ENCODE assay signal across 25 cellular contexts in the genomic region with DNA sequence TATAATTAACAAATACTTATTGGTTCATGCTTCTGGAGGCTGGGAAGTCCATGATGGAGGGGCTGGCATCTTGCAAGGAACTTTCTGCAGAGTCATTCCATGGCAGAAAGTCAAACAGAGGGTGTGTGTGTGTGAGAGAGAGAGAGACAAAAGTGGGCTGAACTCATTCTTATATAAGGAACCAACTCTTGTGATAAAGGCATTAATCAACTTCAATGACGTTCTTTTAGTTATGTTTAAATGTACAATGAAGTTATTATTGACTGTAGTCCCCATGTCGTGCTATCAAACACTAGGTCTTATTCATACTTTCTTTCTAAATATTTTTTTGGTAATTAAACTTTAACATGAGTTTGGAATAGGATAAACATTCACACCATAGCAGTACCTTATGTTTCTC.
DNase-seq lines count a peak whose midpoint lies in the region; ATAC-seq, FAIRE-seq and TF ChIP-seq lines count a peak whose summit lies in the region.
"Had no signal": no experiment of that assay in that cellular context is flagged by ENCODE, and none has a peak within 500 bp of the region (broad histone marks: within the 10 kb centered on the region; RNA-seq: fewer than 3 reads in every experiment).

No MANE protein-coding gene starts in this region.

- H3K36me3 ChIP-seq in ACC112 (ENCODE audit: insufficient read depth, low read length) = no peaks in the 10 kb centered on the region
- H3K36me3 ChIP-seq: Peyer's patch had no signal

- in situ Hi-C loops in SK-MEL-5 (cut with HindIII; ENCODE audit: low pct_unique_long_range_greater_than_20kb, low sequenced_read_pairs) = no loop called here

- H3K4me3 ChIP-seq in ACC112 (ENCODE audit: low read depth, low read length) = no peak overlapping the region
- H3K4me3 ChIP-seq in fibroblast of mammary gland (ENCODE audit: control insufficient read depth, low read depth, low read length) = no peak overlapping the region
- H3K4me3 ChIP-seq: Peyer's patch had no signal

- ATAC-seq in GM18520 (IDR thresholded peaks at IDR 0.05; ENCODE audit: unreplicated experiment) = no peak
- no peak for ATAC-seq in HG02763 (IDR thresholded peaks at IDR 0.05; ENCODE audit: unreplicated experiment)
- ATAC-seq: T-cell had no signal

- TF ChIP-seq CTCF in fibroblast of mammary gland (conservative IDR thresholded peaks at IDR 0.05; ENCODE audit: control insufficient read depth, insufficient read depth, low read depth, low read length) (no peak), D721Med (IDR thresholded peaks at IDR 0.05; ENCODE audit: insufficient read depth, missing control alignments) (no peak)

- no peaks in the 10 kb centered on the region for H3K27me3 ChIP-seq in ACC112 (ENCODE audit: insufficient read depth, low read length)
- H3K27me3 ChIP-seq: Peyer's patch had no signal

- H3K4me1 ChIP-seq in ACC112 (ENCODE audit: control insufficient read depth, insufficient read depth, low read length, unreplicated experiment) = no peaks in the 10 kb centered on the region
- H3K4me1 ChIP-seq: Caco-2, Peyer's patch had no signal

- peak; percentile 32 for DNase-seq in H4 (ENCODE audit: low spot score)
- peak; percentile 88 for DNase-seq in SK-MEL-5 (ENCODE audit: low read depth, low spot score)
- DNase-seq in fibroblast of mammary gland (ENCODE audit: low read depth) = peak; percentile 20
- no peak for DNase-seq in NOMO-1 treated with dmso at 0.1 percent for 144 hours (lab: John Stamatoyannopoulos, UW; ENCODE audit: unreplicated experiment)
- no peak for DNase-seq in D721Med (ENCODE audit: insufficient read length, low spot score)
- DNase-seq: C1 segment of cervical spinal cord; Caco-2; CD4-positive, alpha-beta memory T cell; DMS 273 treated with DMSO at 0.1 percent for 48 hours; DMS79; EL; GDM1; KBM-7; MM.1S; NCI-H2029; NCI-H446 treated with DMSO at 0.1 percent for 48 hours; NCI-H526 treated with DMSO at 0.1 percent for 48 hours; Peyer's patch; SIG-M5; T-cell had no signal

- H3K27ac ChIP-seq in ACC112 (ENCODE audit: low read depth, low read length) = no peak overlapping the region
- H3K27ac ChIP-seq: Peyer's patch had no signal

- H2AFZ ChIP-seq in ACC112 (ENCODE audit: low read length, unreplicated experiment) = peak overlapping the region; percentile 7

- H3K79me2 ChIP-seq in ACC112 (ENCODE audit: control insufficient read depth, insufficient read depth, low read length, unreplicated experiment) = no peaks in the 10 kb centered on the region

- FAIRE-seq in D721Med (lab: Jason Lieb, UNC) = no peak
- FAIRE-seq: GM12891, H54 had no signal

Comparison
In these comparisons a context has a peak if more than half of its experiments do, and no peak if none do; other contexts are left out.
1. DNase-seq: peak in H4 (single experiment), SK-MEL-5 (single experiment) and fibroblast of mammary gland (single experiment); none in NOMO-1 treated with dmso at 0.1 percent for 144 hours (single experiment) and D721Med (single experiment).